8 cellular contexts compared by ENCODE assay signal in the genomic region with DNA sequence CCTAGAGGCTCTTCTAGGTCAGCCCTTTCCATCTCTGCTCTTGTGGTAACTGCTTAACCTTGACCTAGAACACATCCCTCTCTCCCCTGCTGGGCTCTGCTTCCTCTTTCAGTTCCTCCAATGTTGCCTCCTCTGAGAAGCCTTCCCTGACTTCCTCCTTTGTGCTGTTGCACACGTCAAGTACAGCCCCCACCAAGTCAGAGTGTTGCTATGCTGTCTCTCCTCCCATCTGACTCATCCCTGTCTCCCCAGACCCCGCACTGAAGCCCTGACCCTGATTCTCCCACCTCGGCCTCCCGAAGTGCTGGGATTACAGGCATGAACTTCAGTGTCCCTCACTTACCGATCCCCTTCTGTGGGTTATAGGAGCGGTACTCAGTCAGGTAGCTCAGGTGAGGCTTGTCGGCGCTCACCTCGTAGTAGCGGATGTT. TPM values are rescaled to one million over a fixed set of nuclear protein-coding genes. Genes with fewer than 3 reads are reported as not detected.
DNase-seq lines count a peak whose midpoint lies in the region; ATAC-seq and TF ChIP-seq lines count a peak whose summit lies in the region.

No MANE protein-coding gene starts in this region.

- POLR2A ChIA-PET in activated CD8-positive, alpha-beta T cell treated with anti-CD3 and anti-CD28 coated beads for 36 hours (lab: Charles Lee), result interaction anchor here (0.7 kb wide), 1 partner anchor 48 kb away, joined by 3 read pairs; no protein-coding TSS in a partner anchor

- peak; percentile 24 for DNase-seq in activated effector memory CD4-positive, alpha-beta T cell treated with anti-CD3 and anti-CD28 coated beads, Interleukin-2, amount 50 U/mL, for 16 hours
- DNase-seq in activated effector memory CD4-positive, alpha-beta T cell treated with Interleukin-2 at 50 U/mL for 16 hours, result no peak
- no peak for DNase-seq in activated CD8-positive, alpha-beta T cell treated with anti-CD3 and anti-CD28 coated beads for 36 hours
- DNase-seq in stimulated activated naive CD8-positive, alpha-beta T cell treated with anti-CD3 and anti-CD28 coated beads, Interleukin-15, amount 100 ng/mL, for 72 hours, result no peak
- no peak for DNase-seq in 8988T
- DNase-seq in NCI-H748 treated with DMSO at 0.1 percent for 48 hours (lab: John Stamatoyannopoulos, UW), result no peak
- DNase-seq in endodermal cell, result no peak

- no peak overlapping the region for H3K9ac ChIP-seq in endodermal cell (ENCODE audit: extremely low read depth, low read length, poor library complexity, severe bottlenecking)

- H3K27me3 Mint-ChIP-seq in activated CD8-positive, alpha-beta T cell treated with anti-CD3 and anti-CD28 coated beads for 36 hours, result no peaks in the 10 kb centered on the region
- H3K27me3 Mint-ChIP-seq in stimulated activated naive CD8-positive, alpha-beta T cell treated with anti-CD3 and anti-CD28 coated beads, Interleukin-15, amount 100 ng/mL, for 72 hours, result no peaks in the 10 kb centered on the region
- H3K27me3 Mint-ChIP-seq in endodermal cell (ENCODE audit: insufficient read depth), result no peaks in the 10 kb centered on the region

- no peaks in the 10 kb centered on the region for H3K27me3 ChIP-seq in endodermal cell (ENCODE audit: control insufficient read depth, insufficient read depth, low read length, poor library complexity, severe bottlenecking)

- H3K9me3 Mint-ChIP-seq in activated CD8-positive, alpha-beta T cell treated with anti-CD3 and anti-CD28 coated beads for 36 hours, result no peaks in the 10 kb centered on the region
- no peaks in the 10 kb centered on the region for H3K9me3 Mint-ChIP-seq in stimulated activated naive CD8-positive, alpha-beta T cell treated with anti-CD3 and anti-CD28 coated beads, Interleukin-15, amount 100 ng/mL, for 72 hours
- H3K9me3 Mint-ChIP-seq in endodermal cell, result no peaks in the 10 kb centered on the region

- H3K4me3 Mint-ChIP-seq in activated CD8-positive, alpha-beta T cell treated with anti-CD3 and anti-CD28 coated beads for 36 hours, result no peak overlapping the region
- H3K4me3 Mint-ChIP-seq in stimulated activated naive CD8-positive, alpha-beta T cell treated with anti-CD3 and anti-CD28 coated beads, Interleukin-15, amount 100 ng/mL, for 72 hours, result no peak overlapping the region
- no peak overlapping the region for H3K4me3 Mint-ChIP-seq in endodermal cell

- CTCF ChIA-PET in activated CD8-positive, alpha-beta T cell treated with anti-CD3 and anti-CD28 coated beads for 36 hours (lab: Charles Lee), result interaction anchor here (1.4 to 1.5 kb wide), 2 partner anchors 56 to 76 kb away, joined by 3 to 5 read pairs; no protein-coding TSS in a partner anchor

- H3K27ac Mint-ChIP-seq in activated CD8-positive, alpha-beta T cell treated with anti-CD3 and anti-CD28 coated beads for 36 hours, result peak overlapping the region; percentile 31
- H3K27ac Mint-ChIP-seq in stimulated activated naive CD8-positive, alpha-beta T cell treated with anti-CD3 and anti-CD28 coated beads, Interleukin-15, amount 100 ng/mL, for 72 hours, result peak overlapping the region; percentile 50 to 59
- H3K27ac Mint-ChIP-seq in endodermal cell, result no peak overlapping the region

- H3K9me3 ChIP-seq in endodermal cell (ENCODE audit: control insufficient read depth, low read length), result no peaks in the 10 kb centered on the region

- peaks cover 10% of the 10 kb centered on the region for H3K36me3 ChIP-seq in endodermal cell (ENCODE audit: control insufficient read depth, insufficient read depth, low read length)

- no peak for TF ChIP-seq CTCF in activated CD8-positive, alpha-beta T cell treated with anti-CD3 and anti-CD28 coated beads for 36 hours (IDR thresholded peaks at IDR 0.05)
- TF ChIP-seq CTCF in endodermal cell (conservative IDR thresholded peaks at IDR 0.05), result no peak

- H3K4me1 ChIP-seq in endodermal cell (ENCODE audit: control insufficient read depth, insufficient read depth, low read length), result peaks cover 10% of the 10 kb centered on the region

- peak; percentile 86 for ATAC-seq in HG03342 (IDR thresholded peaks at IDR 0.05; ENCODE audit: unreplicated experiment)
- peak; percentile 49 for ATAC-seq in activated CD8-positive, alpha-beta T cell treated with anti-CD3 and anti-CD28 coated beads for 36 hours
- no peak for ATAC-seq in stimulated activated naive CD8-positive, alpha-beta T cell treated with anti-CD3 and anti-CD28 coated beads, Interleukin-15, amount 100 ng/mL, for 72 hours

- 81 to 91% methylated on average over 4 to 10 of the region's 10 CpGs for WGBS in endodermal cell (ENCODE audit: insufficient coverage in 1 of 2, insufficient read length in 1 of 2), 2 experiments

- H3K4me3 ChIP-seq in endodermal cell (ENCODE audit: low read length), result no peak overlapping the region

- H3K36me3 Mint-ChIP-seq in activated CD8-positive, alpha-beta T cell treated with anti-CD3 and anti-CD28 coated beads for 36 hours (ENCODE audit: low read depth), result peaks cover 10% of the 10 kb centered on the region
- H3K36me3 Mint-ChIP-seq in endodermal cell (ENCODE audit: low read depth), result peaks cover 51% of the 10 kb centered on the region

- H3K4me1 Mint-ChIP-seq in activated CD8-positive, alpha-beta T cell treated with anti-CD3 and anti-CD28 coated beads for 36 hours (ENCODE audit: low read depth), result no peaks in the 10 kb centered on the region
- H3K4me1 Mint-ChIP-seq in stimulated activated naive CD8-positive, alpha-beta T cell treated with anti-CD3 and anti-CD28 coated beads, Interleukin-15, amount 100 ng/mL, for 72 hours, result peaks cover 9% of the 10 kb centered on the region
- H3K4me1 Mint-ChIP-seq in endodermal cell, result peaks cover 8% of the 10 kb centered on the region

- intact Hi-C loops in activated CD8-positive, alpha-beta T cell treated with anti-CD3 and anti-CD28 coated beads for 36 hours (cut with micrococcal nuclease), result no loop called here

- H3K27ac ChIP-seq in endodermal cell (ENCODE audit: low read depth, low read length), result no peak overlapping the region

RNA-seq across cellular contexts. Expression of a gene that starts 10.4 kb away (rescaled TPM):
- total RNA-seq in activated CD8-positive, alpha-beta T cell treated with anti-CD3 and anti-CD28 coated beads for 36 hours, result 10 to 100 TPM; 39.6 to 41.8 TPM
- 1 to 10 TPM; 3.1 to 5.1 TPM for total RNA-seq in endodermal cell
- polyA plus RNA-seq in endodermal cell (2013, experiment 1 of 2), result 3.0 TPM
- polyA plus RNA-seq in endodermal cell (2013, experiment 2 of 2), result 1.8 TPM

Comparison
In these comparisons a context has a peak if more than half of its experiments do, and no peak if none do; other contexts are left out.
1. RNA of a gene that starts 10.4 kb away (total RNA-seq): 39.6 to 41.8 TPM in activated CD8-positive, alpha-beta T cell treated with anti-CD3 and anti-CD28 coated beads for 36 hours; 3.1 to 5.1 TPM in endodermal cell; every median in the first group is over 4 times any median in the second.